ENCODE assay signal across 22 cellular contexts in genomic region chr7:148684289-148684688, GRCh38.
"Had no signal": no experiment of that assay in that cellular context is flagged by ENCODE, and none has a peak within 500 bp of the region (broad histone marks: within the 10 kb centered on the region; RNA-seq: fewer than 3 reads in every experiment).

No MANE protein-coding gene starts in this region.

- H3K4me3 ChIP-seq: coronary artery, left ventricle myocardium inferior, ovary, psoas muscle, right atrium auricular region had no signal

- H3K4me1 Mint-ChIP-seq: activated naive CD8-positive, alpha-beta T cell treated with anti-CD3 and anti-CD28 coated beads for 36 hours; mesothelial cell of epicardium had no signal

- ATAC-seq: naive thymus-derived CD8-positive, alpha-beta T cell; psoas muscle; stimulated activated effector memory CD8-positive, alpha-beta T cell treated with anti-CD3 and anti-CD28 coated beads, Interleukin-12 subunit alpha, Interleukin-12 subunit beta, amount 100 ng/mL, for 72 hours; T-helper 17 cell had no signal

- DNase-seq: activated CD4-positive, alpha-beta memory T cell treated with anti-CD3 and anti-CD28 coated beads for 36 hours; activated CD4-positive, alpha-beta T cell treated with anti-CD3 and anti-CD28 coated beads for 48 hours; activated CD4-positive, CD25-positive, alpha-beta regulatory T cell; activated naive CD4-positive, alpha-beta T cell treated with Interleukin-2 at 50 U/mL for 16 hours; activated naive CD8-positive, alpha-beta T cell treated with anti-CD3 and anti-CD28 coated beads for 36 hours; activated T-cell treated with anti-CD3 and anti-CD28 coated beads, Interleukin-2, amount 50 U/mL, for 48 hours; cerebellar nuclear complex; foreskin fibroblast; kidney; left ventricle myocardium inferior; mammary epithelial cell; naive thymus-derived CD8-positive, alpha-beta T cell; ovary; psoas muscle; stimulated activated CD4-positive, alpha-beta T cell treated with anti-CD3 and anti-CD28 coated beads, Interleukin-12 subunit alpha, Interleukin-12 subunit beta, amount 100 ng/mL, for 4 hours; T-helper 17 cell; trophoblast cell had no signal

- H3K27me3 ChIP-seq: ovary, right atrium auricular region had no signal

- H3K27me3 Mint-ChIP-seq: activated CD4-positive, alpha-beta memory T cell treated with anti-CD3 and anti-CD28 coated beads for 36 hours; activated naive CD8-positive, alpha-beta T cell treated with anti-CD3 and anti-CD28 coated beads for 36 hours; naive thymus-derived CD8-positive, alpha-beta T cell had no signal

- H3K27ac Mint-ChIP-seq: activated CD4-positive, alpha-beta memory T cell treated with anti-CD3 and anti-CD28 coated beads for 36 hours; activated naive CD8-positive, alpha-beta T cell treated with anti-CD3 and anti-CD28 coated beads for 36 hours; mesothelial cell of epicardium; stimulated activated effector memory CD8-positive, alpha-beta T cell treated with anti-CD3 and anti-CD28 coated beads, Interleukin-12 subunit alpha, Interleukin-12 subunit beta, amount 100 ng/mL, for 72 hours; T-helper 17 cell had no signal

- H3K9me3 ChIP-seq: ovary had no signal

- H3K4me1 ChIP-seq: left ventricle myocardium inferior, psoas muscle, right atrium auricular region had no signal

- H3K4me3 Mint-ChIP-seq: activated CD4-positive, alpha-beta memory T cell treated with anti-CD3 and anti-CD28 coated beads for 36 hours; activated naive CD8-positive, alpha-beta T cell treated with anti-CD3 and anti-CD28 coated beads for 36 hours; mesothelial cell of epicardium; naive thymus-derived CD8-positive, alpha-beta T cell; stimulated activated effector memory CD8-positive, alpha-beta T cell treated with anti-CD3 and anti-CD28 coated beads, Interleukin-12 subunit alpha, Interleukin-12 subunit beta, amount 100 ng/mL, for 72 hours; T-helper 17 cell had no signal

- H3K36me3 ChIP-seq: left ventricle myocardium inferior, ovary, right atrium auricular region had no signal

- H3K36me3 Mint-ChIP-seq: activated CD4-positive, alpha-beta memory T cell treated with anti-CD3 and anti-CD28 coated beads for 36 hours; activated naive CD8-positive, alpha-beta T cell treated with anti-CD3 and anti-CD28 coated beads for 36 hours; mesothelial cell of epicardium; naive thymus-derived CD8-positive, alpha-beta T cell; stimulated activated effector memory CD8-positive, alpha-beta T cell treated with anti-CD3 and anti-CD28 coated beads, Interleukin-12 subunit alpha, Interleukin-12 subunit beta, amount 100 ng/mL, for 72 hours had no signal

- H3K27ac ChIP-seq: coronary artery, left ventricle myocardium inferior, ovary, psoas muscle, right atrium auricular region had no signal

- FAIRE-seq: bronchial epithelial cell, kidney had no signal
